Comparison of ENCODE assay signal across 1 cellular context in genomic region chr14:21475767-21476525, GRCh38.
TF ChIP-seq lines count a peak whose summit lies in the region.

No MANE protein-coding gene starts in this region.

TF ChIP-seq in endothelial cell of umbilical vein, 7 proteins besides CTCF, POLR2A, EP300 and RAD21:
- TF ChIP-seq FOS (IDR thresholded peaks at IDR 0.05; ENCODE audit: borderline replicate concordance, insufficient read depth, low read length) (no peak), GATA2 (IDR thresholded peaks at IDR 0.05; ENCODE audit: insufficient read depth, insufficient read length, low read depth, low read length) (no peak)
